In the genomic region with DNA sequence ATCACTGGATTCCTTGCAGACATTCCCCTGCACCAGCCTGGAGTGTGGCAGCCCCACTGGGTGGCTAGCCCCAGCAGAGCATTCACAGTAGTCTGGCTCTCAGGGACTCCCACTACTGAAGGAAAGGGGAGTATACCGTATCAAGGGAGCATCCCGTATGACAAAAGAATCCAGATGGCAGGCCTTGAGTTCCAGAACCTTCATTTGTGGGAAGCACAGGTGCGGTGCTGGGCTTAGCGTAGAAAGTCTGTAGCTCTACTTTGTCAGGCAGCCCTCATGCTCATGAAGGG, we compare ENCODE assay signal across 1 cellular context.
TF ChIP-seq lines count a peak whose summit lies in the region.

No MANE protein-coding gene starts in this region.

TF ChIP-seq in GM23338, 12 proteins besides CTCF, POLR2A, EP300 and RAD21 (continued from another document):
- TF ChIP-seq, protein P1, sequence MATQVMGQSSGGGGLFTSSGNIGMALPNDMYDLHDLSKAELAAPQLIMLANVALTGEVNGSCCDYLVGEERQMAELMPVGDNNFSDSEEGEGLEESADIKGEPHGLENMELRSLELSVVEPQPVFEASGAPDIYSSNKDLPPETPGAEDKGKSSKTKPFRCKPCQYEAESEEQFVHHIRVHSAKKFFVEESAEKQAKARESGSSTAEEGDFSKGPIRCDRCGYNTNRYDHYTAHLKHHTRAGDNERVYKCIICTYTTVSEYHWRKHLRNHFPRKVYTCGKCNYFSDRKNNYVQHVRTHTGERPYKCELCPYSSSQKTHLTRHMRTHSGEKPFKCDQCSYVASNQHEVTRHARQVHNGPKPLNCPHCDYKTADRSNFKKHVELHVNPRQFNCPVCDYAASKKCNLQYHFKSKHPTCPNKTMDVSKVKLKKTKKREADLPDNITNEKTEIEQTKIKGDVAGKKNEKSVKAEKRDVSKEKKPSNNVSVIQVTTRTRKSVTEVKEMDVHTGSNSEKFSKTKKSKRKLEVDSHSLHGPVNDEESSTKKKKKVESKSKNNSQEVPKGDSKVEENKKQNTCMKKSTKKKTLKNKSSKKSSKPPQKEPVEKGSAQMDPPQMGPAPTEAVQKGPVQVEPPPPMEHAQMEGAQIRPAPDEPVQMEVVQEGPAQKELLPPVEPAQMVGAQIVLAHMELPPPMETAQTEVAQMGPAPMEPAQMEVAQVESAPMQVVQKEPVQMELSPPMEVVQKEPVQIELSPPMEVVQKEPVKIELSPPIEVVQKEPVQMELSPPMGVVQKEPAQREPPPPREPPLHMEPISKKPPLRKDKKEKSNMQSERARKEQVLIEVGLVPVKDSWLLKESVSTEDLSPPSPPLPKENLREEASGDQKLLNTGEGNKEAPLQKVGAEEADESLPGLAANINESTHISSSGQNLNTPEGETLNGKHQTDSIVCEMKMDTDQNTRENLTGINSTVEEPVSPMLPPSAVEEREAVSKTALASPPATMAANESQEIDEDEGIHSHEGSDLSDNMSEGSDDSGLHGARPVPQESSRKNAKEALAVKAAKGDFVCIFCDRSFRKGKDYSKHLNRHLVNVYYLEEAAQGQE (IDR thresholded peaks at IDR 0.05; ENCODE audit: unreplicated experiment), result no peak
- TF ChIP-seq ZNF114 (CRISPR knock-in tag; IDR thresholded peaks at IDR 0.05) (no peak), STAT1 (IDR thresholded peaks at IDR 0.05; ENCODE audit: unreplicated experiment) (no peak)
